Comparison of ENCODE assay signal across 10 cellular contexts in genomic region chr12:100995771-100996170, GRCh38.
DNase-seq lines count a peak whose midpoint lies in the region; ATAC-seq and TF ChIP-seq lines count a peak whose summit lies in the region.
"Had no signal": no experiment of that assay in that cellular context is flagged by ENCODE, and none has a peak within 500 bp of the region (broad histone marks: within the 10 kb centered on the region; RNA-seq: fewer than 3 reads in every experiment).

No MANE protein-coding gene starts in this region.

- no peak for TF ChIP-seq POLR2A in Peyer's patch (IDR thresholded peaks at IDR 0.05)

- no peaks in the 10 kb centered on the region for H3K4me1 Mint-ChIP-seq in activated CD4-positive, alpha-beta T cell treated with anti-CD3 and anti-CD28 coated beads for 36 hours

- H3K36me3 ChIP-seq in Peyer's patch = no peaks in the 10 kb centered on the region

- no peak overlapping the region for H3K4me3 Mint-ChIP-seq in activated CD4-positive, alpha-beta T cell treated with anti-CD3 and anti-CD28 coated beads for 36 hours

- H3K27ac Mint-ChIP-seq in activated CD4-positive, alpha-beta T cell treated with anti-CD3 and anti-CD28 coated beads for 36 hours = no peak overlapping the region

- POLR2A ChIA-PET in activated CD4-positive, alpha-beta T cell treated with anti-CD3 and anti-CD28 coated beads for 36 hours (lab: Charles Lee) = no interaction called here

- ATAC-seq in GM19395 (IDR thresholded peaks at IDR 0.05; ENCODE audit: unreplicated experiment) (peak; percentile 85), HG02678 (IDR thresholded peaks at IDR 0.05; ENCODE audit: unreplicated experiment) (peak; percentile 73), HG03558 (IDR thresholded peaks at IDR 0.05; ENCODE audit: extremely low read depth, unreplicated experiment) (peak; percentile 62)
- no peak for ATAC-seq in activated CD4-positive, alpha-beta T cell treated with anti-CD3 and anti-CD28 coated beads for 36 hours

- no peak overlapping the region for H3K27ac ChIP-seq in Peyer's patch

- peak; percentile 77 for DNase-seq in GM12865 (ENCODE audit: low read depth)
- no peak for DNase-seq in NCI-H446 treated with DMSO at 0.1 percent for 48 hours (lab: John Stamatoyannopoulos, UW)
- no peak for DNase-seq in posterior vena cava (ENCODE audit: low spot score)
- DNase-seq in Peyer's patch = no peak
- DNase-seq in activated CD4-positive, alpha-beta T cell treated with anti-CD3 and anti-CD28 coated beads for 36 hours = no peak
- DNase-seq: central memory CD4-positive, alpha-beta T cell; SIG-M5 had no signal

- CTCF ChIA-PET in activated CD4-positive, alpha-beta T cell treated with anti-CD3 and anti-CD28 coated beads for 36 hours (lab: Charles Lee) = no interaction called here

- no peaks in the 10 kb centered on the region for H3K36me3 Mint-ChIP-seq in activated CD4-positive, alpha-beta T cell treated with anti-CD3 and anti-CD28 coated beads for 36 hours (ENCODE audit: low read depth)

- TF ChIP-seq CTCF in GM12865 (IDR thresholded peaks at IDR 0.05; ENCODE audit: insufficient read depth, low read depth, low read length, missing control alignments) (no peak), Peyer's patch (IDR thresholded peaks at IDR 0.05) (no peak)

- H3K9me3 Mint-ChIP-seq in activated CD4-positive, alpha-beta T cell treated with anti-CD3 and anti-CD28 coated beads for 36 hours (ENCODE audit: low read depth) = no peaks in the 10 kb centered on the region

- H3K4me3 ChIP-seq in GM12865 (ENCODE audit: low read depth, low read length) (no peak overlapping the region), Peyer's patch (no peak overlapping the region)

- no peaks in the 10 kb centered on the region for H3K9me3 ChIP-seq in Peyer's patch

- no peaks in the 10 kb centered on the region for H3K27me3 ChIP-seq in Peyer's patch

- H3K27me3 Mint-ChIP-seq in activated CD4-positive, alpha-beta T cell treated with anti-CD3 and anti-CD28 coated beads for 36 hours = no peaks in the 10 kb centered on the region

- intact Hi-C loops in posterior vena cava (cut with DNase I) = no loop called here
- intact Hi-C loops in activated CD4-positive, alpha-beta T cell treated with anti-CD3 and anti-CD28 coated beads for 36 hours (cut with DNase I, micrococcal nuclease) = no loop called here

- no peaks in the 10 kb centered on the region for H3K4me1 ChIP-seq in Peyer's patch
